ENCODE assay signal across 1 cellular context in genomic region chr12:6723607-6724408, GRCh38.
TF ChIP-seq lines count a peak whose summit lies in the region.

Gene COPS7A (plus strand): TSS chr12:6724046. CDS start chr12:6724657, 611 bp downstream.

TF ChIP-seq in HEK293, 187 proteins besides CTCF, POLR2A, EP300 and RAD21 (continued from another document):
- TF ChIP-seq ZNF548 (tag by site-specific recombination; IDR thresholded peaks at IDR 0.05) (no peak), ZNF549 (tag by site-specific recombination; IDR thresholded peaks at IDR 0.05) (no peak), ZNF692 (tag by site-specific recombination; IDR thresholded peaks at IDR 0.05) (peak; percentile 96), ZIC2 (tag by site-specific recombination; IDR thresholded peaks at IDR 0.05) (peak; percentile 74), ZNF658 (tag by site-specific recombination; IDR thresholded peaks at IDR 0.05) (no peak), KLF16 (tag by site-specific recombination; IDR thresholded peaks at IDR 0.05) (peak; percentile 67; the same call in 1 of the 2 replicates), ZFP69B (tag by site-specific recombination; IDR thresholded peaks at IDR 0.05) (peak; percentile 92), ZNF670 (tag by site-specific recombination; IDR thresholded peaks at IDR 0.05; ENCODE audit: low read depth) (no peak), ZNF280D (tag by site-specific recombination; IDR thresholded peaks at IDR 0.05) (no peak), HIC1 (tag by site-specific recombination; IDR thresholded peaks at IDR 0.05) (no peak; the same call in none of the 2 replicates), ZNF16 (tag by site-specific recombination; IDR thresholded peaks at IDR 0.05; ENCODE audit: low read depth) (no peak), ZNF148 (tag by site-specific recombination; IDR thresholded peaks at IDR 0.05; ENCODE audit: borderline replicate concordance) (no peak), ZFHX2 (tag by site-specific recombination; conservative IDR thresholded peaks at IDR 0.05) (peak; percentile 85), ZNF561 (tag by site-specific recombination; IDR thresholded peaks at IDR 0.05; ENCODE audit: borderline replicate concordance) (peak; percentile 100), ZNF398 (tag by site-specific recombination; IDR thresholded peaks at IDR 0.05) (no peak), ZBTB7A (tag by site-specific recombination; IDR thresholded peaks at IDR 0.05; ENCODE audit: low read depth) (peak; percentile 64; the same call in 1 of the 2 replicates), ZNF521 (tag by site-specific recombination; IDR thresholded peaks at IDR 0.05) (no peak), SCRT2 (tag by site-specific recombination; IDR thresholded peaks at IDR 0.05) (no peak), ZNF571 (tag by site-specific recombination; IDR thresholded peaks at IDR 0.05) (no peak), ZBTB48 (tag by site-specific recombination; IDR thresholded peaks at IDR 0.05) (peak; percentile 91; the same call in 1 of the 2 replicates), TCF7L2 (IDR thresholded peaks at IDR 0.05; ENCODE audit: borderline replicate concordance, low read depth, low read length) (peak; percentile 20; the same call in 1 of the 2 replicates), HOXC10 (CRISPR knock-in tag; IDR thresholded peaks at IDR 0.05) (no peak), KLF10 (tag by site-specific recombination; IDR thresholded peaks at IDR 0.05) (peak; percentile 89), MEIS1 (CRISPR knock-in tag; IDR thresholded peaks at IDR 0.05; ENCODE audit: borderline replicate concordance) (no peak), ZBTB49 (tag by site-specific recombination; IDR thresholded peaks at IDR 0.05; ENCODE audit: low read depth) (no peak), ZEB2 (tag by site-specific recombination; IDR thresholded peaks at IDR 0.05) (peak; percentile 95), ZXDB (tag by site-specific recombination; IDR thresholded peaks at IDR 0.05) (peak; percentile 94), ZNF140 (tag by site-specific recombination; IDR thresholded peaks at IDR 0.05) (no peak), GFI1B (tag by site-specific recombination; IDR thresholded peaks at IDR 0.05) (no peak), ZNF311 (tag by site-specific recombination; IDR thresholded peaks at IDR 0.05; ENCODE audit: borderline replicate concordance) (no peak), ZNF169 (tag by site-specific recombination; IDR thresholded peaks at IDR 0.05) (no peak), ZNF350 (tag by site-specific recombination; IDR thresholded peaks at IDR 0.05) (no peak), PRDM10 (tag by site-specific recombination; IDR thresholded peaks at IDR 0.05) (peak; percentile 80), ZNF24 (tag by site-specific recombination; IDR thresholded peaks at IDR 0.05) (peak; percentile 86), ZNF341 (tag by site-specific recombination; IDR thresholded peaks at IDR 0.05; ENCODE audit: low read depth) (peak; percentile 100), ZNF555 (tag by site-specific recombination; conservative IDR thresholded peaks at IDR 0.05) (no peak), ZNF501 (tag by site-specific recombination; IDR thresholded peaks at IDR 0.05) (no peak; the same call in none of the 2 replicates), ZNF248 (tag by site-specific recombination; IDR thresholded peaks at IDR 0.05) (no peak), PRDM1 (tag by site-specific recombination; IDR thresholded peaks at IDR 0.05) (peak; percentile 83), ZNF37A (tag by site-specific recombination; IDR thresholded peaks at IDR 0.05) (no peak), ZNF132 (tag by site-specific recombination; IDR thresholded peaks at IDR 0.05; ENCODE audit: borderline replicate concordance) (no peak), ZNF530 (tag by site-specific recombination; IDR thresholded peaks at IDR 0.05; ENCODE audit: low read depth) (no peak), ZNF121 (tag by site-specific recombination; IDR thresholded peaks at IDR 0.05) (peak; percentile 95; the same call in 1 of the 2 replicates), TRIM28 (IDR thresholded peaks at IDR 0.05; ENCODE audit: borderline replicate concordance, low read length) (peak; percentile 84), ZBTB21 (tag by site-specific recombination; IDR thresholded peaks at IDR 0.05) (peak; percentile 89), ZFP41 (tag by site-specific recombination; IDR thresholded peaks at IDR 0.05; ENCODE audit: borderline replicate concordance) (no peak)
